In the genomic region with DNA sequence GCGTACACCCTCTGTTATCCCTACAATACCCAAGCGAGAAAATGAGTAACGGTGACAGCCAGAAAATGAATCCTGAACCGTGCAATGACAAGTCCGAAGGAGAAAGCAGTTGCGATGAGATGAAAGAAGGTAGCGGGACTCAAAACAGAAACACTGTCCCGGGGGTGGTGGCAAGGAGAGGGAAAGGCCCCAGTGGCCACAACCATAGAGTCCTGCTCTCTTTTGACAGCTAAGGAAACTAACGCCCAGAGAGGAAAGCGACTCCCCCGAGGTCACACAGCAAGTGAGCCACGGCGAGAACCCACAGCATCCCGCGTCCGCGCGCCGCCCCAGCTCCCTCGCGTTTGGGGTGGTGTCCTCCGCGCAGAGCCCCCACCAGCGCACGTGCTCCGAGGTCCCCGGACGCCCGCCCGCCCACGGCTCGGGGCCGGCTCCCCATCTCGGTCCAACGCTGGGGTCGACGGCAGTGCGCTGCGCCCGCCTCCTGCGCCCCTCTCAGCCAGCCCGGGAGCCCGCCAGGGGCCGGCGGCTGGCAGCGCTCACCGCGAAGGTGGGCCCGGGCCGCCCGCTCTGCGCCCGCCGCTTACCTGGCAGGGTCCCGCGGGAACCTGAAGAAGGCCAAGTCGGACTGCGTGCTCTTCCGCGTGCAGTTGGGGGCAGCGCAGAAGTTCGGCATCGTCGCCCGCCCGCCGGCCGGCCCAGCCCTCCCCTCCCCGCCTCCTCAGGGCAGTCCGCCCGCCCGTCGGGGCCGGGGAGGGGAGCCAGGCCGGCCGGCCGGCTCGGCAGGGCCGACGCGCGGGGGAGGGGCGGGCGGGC, we compare ENCODE assay signal across 1 cellular context.
TF ChIP-seq lines count a peak whose summit lies in the region.

No MANE protein-coding gene starts in this region.

TF ChIP-seq in GM23338, 12 proteins besides CTCF, POLR2A, EP300 and RAD21:
- no peak for TF ChIP-seq REST (IDR thresholded peaks at IDR 0.05; ENCODE audit: unreplicated experiment)
- TF ChIP-seq ETS1 (IDR thresholded peaks at IDR 0.05): no peak
- no peak for TF ChIP-seq ZNF114 (CRISPR knock-in tag; IDR thresholded peaks at IDR 0.05)
TF ChIP-seq in GM23338: peak in this region for 0.
